ENCODE assay signal across 1 cellular context in the genomic region with DNA sequence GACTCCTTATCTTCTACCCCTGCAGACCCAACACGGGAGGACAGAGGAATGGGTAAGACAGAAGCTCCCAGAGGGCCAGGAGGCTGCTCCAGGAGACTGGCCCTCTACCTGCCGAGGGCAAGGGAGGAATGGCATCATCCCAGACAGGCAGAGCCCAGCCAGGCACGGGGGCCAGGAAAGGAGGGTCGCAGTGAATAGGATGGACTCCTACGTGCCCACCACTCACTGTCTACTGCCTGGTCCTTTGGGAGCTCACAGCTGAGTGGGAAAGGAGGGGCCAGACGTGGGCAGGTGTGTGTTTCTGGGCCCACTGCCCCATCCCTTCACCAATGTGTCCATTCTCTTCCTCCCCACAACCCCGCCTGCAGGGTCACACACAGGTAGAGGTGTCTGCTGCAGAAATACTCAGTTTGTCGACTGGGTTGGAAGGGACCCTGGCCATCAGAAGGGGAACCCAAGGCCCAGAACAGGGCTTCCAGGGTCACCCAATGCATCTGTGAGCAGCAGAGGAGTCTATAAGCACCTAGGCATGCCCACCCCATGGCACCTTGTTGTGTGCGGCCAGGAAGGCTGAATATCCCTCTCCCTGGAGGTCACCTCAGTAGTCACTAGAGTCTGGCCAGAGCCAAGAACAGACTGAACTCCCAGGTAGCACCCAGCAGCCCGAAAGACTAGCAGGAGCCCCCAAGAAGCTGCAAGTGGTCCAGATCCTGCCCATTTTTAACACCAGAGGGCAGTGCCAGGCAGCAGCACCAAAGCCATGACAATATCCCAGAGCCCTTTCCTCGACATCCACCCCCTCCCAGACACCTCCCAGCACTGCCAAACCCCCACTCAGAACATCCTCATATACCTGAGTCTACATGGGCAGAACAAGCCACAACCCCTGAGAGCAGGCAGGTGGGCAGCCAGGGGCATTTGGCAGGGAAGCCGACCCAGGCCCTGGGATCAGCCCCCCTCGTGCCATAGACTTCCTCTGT.
TF ChIP-seq lines count a peak whose summit lies in the region.

No MANE protein-coding gene starts in this region.

TF ChIP-seq in HepG2, 621 proteins besides CTCF, POLR2A, EP300 and RAD21:
- TF ChIP-seq POLR2G (IDR thresholded peaks at IDR 0.05; ENCODE audit: low read depth, low read length) (0 out of 2 replicates have a peak, but pooled peaks have one; percentile 26), FOSL1 (CRISPR knock-in tag; IDR thresholded peaks at IDR 0.05; ENCODE audit: borderline replicate concordance) (no peak), RBM22 (optimal IDR thresholded peaks at IDR 0.05; ENCODE audit: low read length) (peak; percentile 33)
